13 cellular contexts compared by ENCODE assay signal in the genomic region with DNA sequence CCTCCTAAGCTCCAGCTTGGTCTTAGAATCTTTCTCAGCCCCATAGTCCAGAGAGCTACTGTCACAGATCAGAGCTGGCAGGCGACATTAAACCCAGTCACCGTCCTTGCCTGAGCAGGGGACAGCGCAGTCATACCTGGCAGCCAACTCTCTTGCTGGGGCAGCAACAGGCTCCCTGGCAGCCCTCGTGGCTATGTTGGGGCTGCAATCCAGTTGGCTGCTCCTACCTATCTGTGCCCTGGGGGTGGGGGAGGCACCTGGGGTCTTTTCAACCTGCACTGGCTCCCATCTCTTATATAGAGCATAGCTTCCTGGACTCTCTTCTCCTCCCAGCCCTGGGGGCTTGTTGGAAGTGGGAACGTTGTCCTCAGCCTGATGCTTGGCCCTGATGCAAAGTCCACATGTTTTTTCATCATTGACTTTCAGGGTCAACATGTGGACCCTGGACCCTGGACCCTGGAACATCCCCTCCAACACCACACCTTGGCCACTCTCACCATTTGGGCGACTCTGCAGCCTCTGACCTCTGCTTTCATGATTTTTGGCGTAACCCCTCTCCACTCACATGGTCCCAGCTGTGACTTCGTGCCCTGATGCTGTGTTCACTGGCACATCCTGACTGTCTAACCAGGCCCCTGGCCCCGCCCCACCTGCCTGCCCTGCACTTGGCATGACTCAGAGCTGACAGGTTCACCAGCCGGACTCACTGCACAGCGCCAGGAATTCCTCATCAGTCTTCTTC. TPM values are rescaled to one million over a fixed set of nuclear protein-coding genes. Genes with fewer than 3 reads are reported as not detected.
DNase-seq lines count a peak whose midpoint lies in the region; FAIRE-seq and TF ChIP-seq lines count a peak whose summit lies in the region.
"Had no signal": no experiment of that assay in that cellular context is flagged by ENCODE, and none has a peak within 500 bp of the region (broad histone marks: within the 10 kb centered on the region; RNA-seq: fewer than 3 reads in every experiment).

No MANE protein-coding gene starts in this region.

- H2BK15ac ChIP-seq in H9 (ENCODE audit: low read depth, low read length): no peak overlapping the region

- H3T11ph ChIP-seq in H9 (ENCODE audit: low read length): no peak overlapping the region

- peaks cover 0 to 4% of the 10 kb centered on the region in 2 experiments; a peak in 1 of 5 replicates for H3K9me3 Mint-ChIP-seq in H9

- no peak overlapping the region for H3K4me3 Mint-ChIP-seq in H9
- H3K4me3 Mint-ChIP-seq: naive B cell; stimulated activated naive B cell treated with anti-CD40 and anti-IgM and Interleukin-4, amounts not matched to agents 10 μg/mL and 1 μg/mL and 100 μg/mL, for 72 hours had no signal

- H3K18ac ChIP-seq in H9 (ENCODE audit: insufficient read length, low read depth, low read length): no peak overlapping the region

- no peak for FAIRE-seq in kidney (lab: Jason Lieb, UNC)
- FAIRE-seq in urothelium cell line (lab: Jason Lieb, UNC): no peak

- no peak overlapping the region for H3K27ac Mint-ChIP-seq in H9
- H3K27ac Mint-ChIP-seq: stimulated activated naive B cell treated with anti-CD40 and anti-IgM and Interleukin-4, amounts not matched to agents 10 μg/mL and 1 μg/mL and 100 μg/mL, for 72 hours had no signal

- no peak overlapping the region for H2BK12ac ChIP-seq in H9 (ENCODE audit: insufficient read length, low read depth, low read length)

- no peaks in the 10 kb centered on the region for H3K9me3 ChIP-seq in kidney (ENCODE audit: control insufficient read depth in 1 of 2, low read length in 2 of 2)
- H3K9me3 ChIP-seq in H9 (ENCODE audit: control insufficient read depth, low read depth, low read length): no peaks in the 10 kb centered on the region
- H3K9me3 ChIP-seq: Peyer's patch had no signal

- H4K20me1 ChIP-seq in H9 (ENCODE audit: control insufficient read depth, insufficient read depth, insufficient read length): no peaks in the 10 kb centered on the region

- no peak overlapping the region for H3K27ac ChIP-seq in kidney (ENCODE audit: low read depth in 2 of 2, low read length in 2 of 2)
- H3K27ac ChIP-seq in H9 (ENCODE audit: insufficient read length, low read depth, low read length): no peak overlapping the region
- H3K27ac ChIP-seq: C4-2B, Peyer's patch had no signal

- intact Hi-C loops in kidney (cut with DNase I): no loop called here

- H3K9ac ChIP-seq in kidney (ENCODE audit: low read length in 2 of 2): no peak overlapping the region
- H3K9ac ChIP-seq in H9 (ENCODE audit: extremely low read depth, insufficient read length, low read length): no peak overlapping the region

- no peak overlapping the region for H4K91ac ChIP-seq in H9 (ENCODE audit: insufficient read length, low read depth, low read length)

- H3K79me2 ChIP-seq in H9 (ENCODE audit: insufficient read depth, low read length): no peaks in the 10 kb centered on the region

- H3K4me1 Mint-ChIP-seq in H9: peaks cover 4 to 9% of the 10 kb centered on the region in 2 experiments; a peak in 2 of 4 replicates

- H3K56ac ChIP-seq in H9 (ENCODE audit: insufficient read length, low read depth, low read length): no peak overlapping the region

- H3K79me1 ChIP-seq in H9 (ENCODE audit: insufficient read depth, low read depth, low read length, poor library complexity, severe bottlenecking): no peaks in the 10 kb centered on the region

- TF ChIP-seq CTCF in kidney (IDR thresholded peaks at IDR 0.05; ENCODE audit: borderline replicate concordance, extremely low read depth, insufficient read depth) (no peak), H9 (conservative IDR thresholded peaks at IDR 0.05) (no peak)

- no peak overlapping the region for H4K8ac ChIP-seq in H9 (replicated peaks; ENCODE audit: insufficient read length, low read depth, low read length)

- WGBS in H9 (ENCODE audit: extremely low coverage, insufficient read length, low lambda C conversion rate): no CpG with 5 or more reads among the region's 11 CpGs

- no peak overlapping the region for H2AFZ ChIP-seq in H9 (ENCODE audit: low read length)

- H3K4me2 ChIP-seq in H9 (ENCODE audit: insufficient read depth, insufficient read length, low read length): no peak overlapping the region

- H2BK120ac ChIP-seq in H9 (ENCODE audit: low read depth, low read length, poor library complexity, severe bottlenecking): no peak overlapping the region

- H3K23me2 ChIP-seq in H9 (ENCODE audit: insufficient read length, low read depth, low read length, poor library complexity, severe bottlenecking): no peaks in the 10 kb centered on the region

- no peaks in the 10 kb centered on the region; a peak in 1 of 7 replicates for H3K36me3 Mint-ChIP-seq in H9 (ENCODE audit: insufficient read depth in 1 of 3, low read depth in 3 of 3)
- H3K36me3 Mint-ChIP-seq: stimulated activated naive B cell treated with anti-CD40 and anti-IgM and Interleukin-4, amounts not matched to agents 10 μg/mL and 1 μg/mL and 100 μg/mL, for 72 hours had no signal

- no peak overlapping the region for H3K14ac ChIP-seq in H9 (ENCODE audit: insufficient read depth, low read length)

- no peak overlapping the region for H3K4me3 ChIP-seq in kidney (ENCODE audit: low read length in 2 of 2)
- H3K4me3 ChIP-seq: Peyer's patch had no signal

- H3K4me1 ChIP-seq in kidney (ENCODE audit: control insufficient read depth in 1 of 2, insufficient read depth in 1 of 2, low read depth in 1 of 2, low read length in 2 of 2) (peaks cover 0 to 10% of the 10 kb centered on the region in 2 donors), H9 (ENCODE audit: insufficient read depth, low read length) (no peaks in the 10 kb centered on the region)

- H2BK5ac ChIP-seq in H9 (ENCODE audit: insufficient read length, low read length): no peak overlapping the region

- peaks cover 33% of the 10 kb centered on the region for H3K27me3 Mint-ChIP-seq in H9 (ENCODE audit: low read depth)

- DNase-seq in stimulated activated CD4-positive, alpha-beta T cell treated with anti-CD3 and anti-CD28 coated beads, Interleukin-1b, Interleukin-23, amount 100 ng/mL, for 48 hours: peak; percentile 26
- DNase-seq in stimulated activated CD4-positive, alpha-beta T cell treated with anti-CD3 and anti-CD28 coated beads, Interleukin-4, amount 100 ng/mL, for 24 hours: no peak
- DNase-seq in SW480 (ENCODE audit: low spot score) (peak; percentile 76), kidney (peak; percentile 87), urothelium cell line (ENCODE audit: low spot score) (peak; percentile 87), SKM-1 (lab: John Stamatoyannopoulos, UW; ENCODE audit: unreplicated experiment) (no peak), GM03348 (ENCODE audit: low spot score) (no peak), H9 (no peak)
- DNase-seq: naive B cell; NCI-H1436; stimulated activated naive B cell treated with anti-CD40 and anti-IgM and Interleukin-4, amounts not matched to agents 10 μg/mL and 1 μg/mL and 100 μg/mL, for 72 hours had no signal

- H4K5ac ChIP-seq in H9 (ENCODE audit: insufficient read length, low read depth, low read length): no peak overlapping the region

- H3K4ac ChIP-seq in H9 (ENCODE audit: low read depth, low read length): no peak overlapping the region

- H3K23ac ChIP-seq in H9 (ENCODE audit: insufficient read length, low read depth, low read length): no peak overlapping the region

- no peaks in the 10 kb centered on the region for H3K36me3 ChIP-seq in kidney (ENCODE audit: control insufficient read depth in 1 of 2, insufficient read depth in 2 of 2, low read length in 2 of 2)
- H3K36me3 ChIP-seq: Peyer's patch had no signal

- H3K27me3 ChIP-seq in H9 (ENCODE audit: insufficient read depth, low read length): no peaks in the 10 kb centered on the region; the same call in 1 of the 2 replicates
- H3K27me3 ChIP-seq: Peyer's patch had no signal

- H2BK20ac ChIP-seq in H9 (ENCODE audit: low read depth, low read length, poor library complexity, severe bottlenecking): no peak overlapping the region

- H2AK5ac ChIP-seq in H9 (ENCODE audit: insufficient read length, low read length): no peak overlapping the region

RNA-seq across cellular contexts. Expression of a gene that starts 45.6 kb away (rescaled TPM):
- total RNA-seq in kidney (11.2 TPM), H9 (2021) (0.20 and 0.22 TPM in 2 replicates)
- 18.6 TPM for polyA plus RNA-seq in kidney (ENCODE audit: insufficient read depth, low read depth, low replicate concordance)

Comparison
In these comparisons a context has a peak if more than half of its experiments do, and no peak if none do; other contexts are left out.
1. DNase-seq: peak in stimulated activated CD4-positive, alpha-beta T cell treated with anti-CD3 and anti-CD28 coated beads, Interleukin-1b, Interleukin-23, amount 100 ng/mL, for 48 hours (single experiment), SW480 (single experiment), kidney (single experiment) and urothelium cell line (single experiment); none in stimulated activated CD4-positive, alpha-beta T cell treated with anti-CD3 and anti-CD28 coated beads, Interleukin-4, amount 100 ng/mL, for 24 hours (single experiment), SKM-1 (single experiment), GM03348 (single experiment) and H9 (single experiment).
2. RNA of a gene that starts 45.6 kb away (total RNA-seq): 11.2 TPM in kidney (single experiment); 0.20 to 0.22 TPM in H9; every median in the first group is over 10 times any median in the second.